ENCODE assay signal across 9 cellular contexts in the genomic region with DNA sequence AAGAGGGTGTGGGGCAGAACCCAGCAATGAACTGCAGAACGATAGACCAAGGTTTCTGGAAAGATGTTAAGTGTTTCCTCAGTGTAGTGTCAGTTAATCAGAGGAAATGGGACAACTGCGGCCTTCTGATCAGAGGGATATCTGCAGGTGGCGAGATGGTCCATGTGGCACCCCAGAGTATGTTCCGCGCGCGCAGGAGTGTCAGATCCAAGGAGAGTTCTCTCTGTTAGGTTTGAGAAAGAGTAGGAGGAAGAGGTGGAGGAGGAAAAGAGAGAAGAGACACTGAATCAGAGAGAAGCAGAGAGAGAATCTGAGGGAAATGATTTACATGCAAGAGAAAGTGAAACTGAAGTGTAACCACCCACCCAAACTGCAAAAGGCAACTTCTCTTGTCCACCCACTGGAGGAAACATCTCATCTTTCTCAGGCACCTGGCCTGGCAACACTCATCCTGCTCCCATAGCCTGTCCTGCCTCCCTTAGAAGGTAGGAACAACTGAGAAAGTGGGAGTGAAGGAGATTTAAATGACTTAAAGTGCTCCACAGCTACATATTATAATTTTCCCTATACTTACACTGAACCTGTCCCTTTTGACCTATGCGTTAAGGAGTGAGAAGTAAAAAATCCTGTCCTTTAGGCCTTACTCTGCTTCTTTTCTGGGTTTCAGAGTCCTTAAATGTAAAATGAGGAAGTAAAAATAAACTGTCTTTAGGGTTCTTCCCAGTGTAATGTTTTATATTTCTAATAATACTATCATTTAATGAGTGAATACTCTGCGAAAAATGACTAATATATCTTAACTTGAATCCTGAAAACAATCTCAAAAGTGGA. TPM values are rescaled to one million over a fixed set of nuclear protein-coding genes. Genes with fewer than 3 reads are reported as not detected.
DNase-seq lines count a peak whose midpoint lies in the region; ATAC-seq and TF ChIP-seq lines count a peak whose summit lies in the region.
"Had no signal": no experiment of that assay in that cellular context is flagged by ENCODE, and none has a peak within 500 bp of the region (broad histone marks: within the 10 kb centered on the region; RNA-seq: fewer than 3 reads in every experiment).

No MANE protein-coding gene starts in this region.

- H3K4me3 Mint-ChIP-seq in CD14-positive monocyte: peak overlapping the region; percentile 32 to 71
- peak overlapping the region; percentile 72 for H3K4me3 Mint-ChIP-seq in stimulated activated naive B cell treated with anti-CD40 and anti-IgM and Interleukin-4, amounts not matched to agents 10 μg/mL and 1 μg/mL and 100 μg/mL, for 72 hours

- H3K36me3 ChIP-seq in ovary (no peaks in the 10 kb centered on the region), breast epithelium (no peaks in the 10 kb centered on the region), esophagus squamous epithelium (no peaks in the 10 kb centered on the region)
- H3K36me3 ChIP-seq: neutrophil had no signal

- H3K27ac ChIP-seq in ovary: no peak overlapping the region
- H3K27ac ChIP-seq in breast epithelium: no peak overlapping the region
- no peak overlapping the region for H3K27ac ChIP-seq in esophagus squamous epithelium
- H3K27ac ChIP-seq: neutrophil had no signal

- DNase-seq in CD14-positive monocyte (ENCODE audit: low spot score) (no peak), ovary (no peak), breast epithelium (ENCODE audit: low spot score in 2 of 2) (no peak), esophagus squamous epithelium (lab: John Stamatoyannopoulos, UW) (no peak)
- DNase-seq in activated T-cell treated with anti-CD3 and anti-CD28 coated beads, Interleukin-2, amount 50 U/mL, for 1 hour: peak; percentile 35
- DNase-seq in stimulated activated naive B cell treated with anti-CD40 and anti-IgM and Interleukin-4, amounts not matched to agents 10 μg/mL and 1 μg/mL and 100 μg/mL, for 72 hours: peak; percentile 43

- peak overlapping the region; percentile 61 to 92 (median 85) for H3K27ac Mint-ChIP-seq in CD14-positive monocyte
- peak overlapping the region; percentile 96 for H3K27ac Mint-ChIP-seq in stimulated activated naive B cell treated with anti-CD40 and anti-IgM and Interleukin-4, amounts not matched to agents 10 μg/mL and 1 μg/mL and 100 μg/mL, for 72 hours

- H3K4me1 Mint-ChIP-seq in CD14-positive monocyte: peaks cover 18% of the 10 kb centered on the region
- peaks cover 36 to 48% of the 10 kb centered on the region in 2 donors for H3K4me1 Mint-ChIP-seq in stimulated activated naive B cell treated with anti-CD40 and anti-IgM and Interleukin-4, amounts not matched to agents 10 μg/mL and 1 μg/mL and 100 μg/mL, for 72 hours

- TF ChIP-seq POLR2A in ovary (IDR thresholded peaks at IDR 0.05) (no peak), breast epithelium (IDR thresholded peaks at IDR 0.05) (no peak), esophagus squamous epithelium (IDR thresholded peaks at IDR 0.05) (no peak)

- H3K9me3 ChIP-seq in ovary: no peaks in the 10 kb centered on the region
- H3K9me3 ChIP-seq in breast epithelium: no peaks in the 10 kb centered on the region
- no peaks in the 10 kb centered on the region for H3K9me3 ChIP-seq in esophagus squamous epithelium
- H3K9me3 ChIP-seq: neutrophil had no signal

- H3K9me3 Mint-ChIP-seq in CD14-positive monocyte: peaks cover 0 to 2% (median 0%) of the 10 kb centered on the region in 7 donors
- H3K9me3 Mint-ChIP-seq in stimulated activated naive B cell treated with anti-CD40 and anti-IgM and Interleukin-4, amounts not matched to agents 10 μg/mL and 1 μg/mL and 100 μg/mL, for 72 hours: no peaks in the 10 kb centered on the region

- peaks cover 3 to 4% (median 3%) of the 10 kb centered on the region in 3 donors for H3K27me3 Mint-ChIP-seq in CD14-positive monocyte (ENCODE audit: low read depth in 3 of 3)
- H3K27me3 Mint-ChIP-seq in stimulated activated naive B cell treated with anti-CD40 and anti-IgM and Interleukin-4, amounts not matched to agents 10 μg/mL and 1 μg/mL and 100 μg/mL, for 72 hours: peaks cover 2 to 9% of the 10 kb centered on the region in 2 donors

- H3K4me3 ChIP-seq in ovary (no peak overlapping the region), breast epithelium (no peak overlapping the region), esophagus squamous epithelium (no peak overlapping the region)

- H3K36me3 Mint-ChIP-seq in CD14-positive monocyte: no peaks in the 10 kb centered on the region
- peaks cover 0 to 2% of the 10 kb centered on the region in 2 donors for H3K36me3 Mint-ChIP-seq in stimulated activated naive B cell treated with anti-CD40 and anti-IgM and Interleukin-4, amounts not matched to agents 10 μg/mL and 1 μg/mL and 100 μg/mL, for 72 hours

- TF ChIP-seq EP300 in ovary (IDR thresholded peaks at IDR 0.05): no peak

- ATAC-seq in GM19438 (IDR thresholded peaks at IDR 0.05; ENCODE audit: low read depth, unreplicated experiment) (peak; percentile 64), HG03442 (IDR thresholded peaks at IDR 0.05; ENCODE audit: unreplicated experiment) (peak; percentile 68)
- peak; percentile 83 to 85 for ATAC-seq in stimulated activated naive B cell treated with anti-CD40 and anti-IgM and Interleukin-4, amounts not matched to agents 10 μg/mL and 1 μg/mL and 100 μg/mL, for 72 hours (replicated peaks)

- H3K27me3 ChIP-seq in ovary (no peaks in the 10 kb centered on the region), breast epithelium (no peaks in the 10 kb centered on the region), esophagus squamous epithelium (no peaks in the 10 kb centered on the region)

- H3K4me1 ChIP-seq in ovary (ENCODE audit: insufficient read depth): peaks cover 4% of the 10 kb centered on the region
- no peaks in the 10 kb centered on the region for H3K4me1 ChIP-seq in breast epithelium
- H3K4me1 ChIP-seq in esophagus squamous epithelium: peaks cover 0 to 6% (median 4%) of the 10 kb centered on the region in 3 donors

- WGBS in ovary, 3 donors: 93% methylated on average over 9 of the region's 9 CpGs
- 74 to 80% methylated on average over 9 of the region's 9 CpGs for WGBS in esophagus squamous epithelium, 2 donors

- TF ChIP-seq CTCF in CD14-positive monocyte (IDR thresholded peaks at IDR 0.05): no peak
- TF ChIP-seq CTCF in ovary (IDR thresholded peaks at IDR 0.05): no peak
- no peak for TF ChIP-seq CTCF in breast epithelium (IDR thresholded peaks at IDR 0.05)
- no peak for TF ChIP-seq CTCF in esophagus squamous epithelium (IDR thresholded peaks at IDR 0.05)

- intact Hi-C loops in CD14-positive monocyte (cut with micrococcal nuclease): no loop called here
- intact Hi-C loops in ovary (cut with DNase I): loop anchor here in 2 of 4 donors (5.0 to 10.0 kb wide), 2 partner anchors 81 to 153 kb away; no protein-coding TSS in a partner anchor
- intact Hi-C loops in breast epithelium (cut with DNase I; ENCODE audit: low total_unique reads): no loop called here
- intact Hi-C loops in esophagus squamous epithelium (cut with DNase I): loop anchor here (5.0 kb wide), 1 partner anchor 81 kb away; no protein-coding TSS in a partner anchor

RNA-seq across cellular contexts. Expression of a gene that starts 6.8 kb away (rescaled TPM):
- polyA plus RNA-seq in CD14-positive monocyte: under 1 TPM; 0.37 to 0.61 TPM
- 1 to 10 TPM; 1.3 to 3.5 (median 3.1) TPM for total RNA-seq in ovary
- 1 to 10 TPM; 3.4 to 5.9 TPM for polyA plus RNA-seq in ovary
- total RNA-seq in breast epithelium: 1 to 10 TPM; 1.3 to 6.2 (median 2.2) TPM
- total RNA-seq in esophagus squamous epithelium: 1 to 10 TPM in 2 of 4 donors, under 1 TPM in 1, not detected in 1; 0.31 to 6.7 (median 2.0) TPM

RNA-seq across cellular contexts. Expression of a gene that starts 28.4 kb away (rescaled TPM):
- polyA plus RNA-seq in CD14-positive monocyte (not detected), ovary (not detected)
- total RNA-seq in ovary (not detected), breast epithelium (not detected), esophagus squamous epithelium (not detected)

Comparison
In these comparisons a context has a peak if more than half of its experiments do, and no peak if none do; other contexts are left out.
1. DNase-seq: peak in activated T-cell treated with anti-CD3 and anti-CD28 coated beads, Interleukin-2, amount 50 U/mL, for 1 hour (single experiment) and stimulated activated naive B cell treated with anti-CD40 and anti-IgM and Interleukin-4, amounts not matched to agents 10 μg/mL and 1 μg/mL and 100 μg/mL, for 72 hours (single experiment); none in CD14-positive monocyte (single experiment), ovary (0 of 5), breast epithelium (0 of 2) and esophagus squamous epithelium (single experiment).
2. Peak in every context shown above with its lines, with median percentiles within 50 percentile points of each other: ATAC-seq.